ENCODE assay signal across 19 cellular contexts in genomic region chr10:52108236-52108635, GRCh38.
"Had no signal": no experiment of that assay in that cellular context is flagged by ENCODE, and none has a peak within 500 bp of the region (broad histone marks: within the 10 kb centered on the region; RNA-seq: fewer than 3 reads in every experiment).

No MANE protein-coding gene starts in this region.

- H3K9me3 ChIP-seq: breast epithelium, esophagus muscularis mucosa, pancreas, prostate gland, spleen, suprapubic skin, tibial artery had no signal

- H3K36me3 ChIP-seq: breast epithelium, esophagus muscularis mucosa, pancreas, prostate gland, spleen, suprapubic skin, tibial artery had no signal

- H3K27me3 ChIP-seq: breast epithelium, esophagus muscularis mucosa, pancreas, spleen, suprapubic skin, tibial artery had no signal

- DNase-seq: activated B cell treated with CpG ODN at 0.5 μM for 24 hours; activated CD4-positive, alpha-beta T cell treated with anti-CD3 and anti-CD28 coated beads, Interleukin-2, amount 50 U/mL, for 1 hour; activated CD8-positive, alpha-beta T cell treated with anti-CD3 and anti-CD28 coated beads for 36 hours; activated naive CD4-positive, alpha-beta T cell; activated T-cell treated with anti-CD3 and anti-CD28 coated beads, Interleukin-2, amount 50 U/mL, for 48 hours; effector CD4-positive, alpha-beta T cell; foreskin melanocyte; islet precursor cell; naive B cell; nucleus accumbens; pancreas; spleen; stimulated activated naive CD4-positive, alpha-beta T cell; tibial artery had no signal

- H3K4me3 ChIP-seq: breast epithelium, esophagus muscularis mucosa, pancreas, prostate gland, spleen, suprapubic skin, tibial artery had no signal

- H3K27ac ChIP-seq: breast epithelium, esophagus muscularis mucosa, pancreas, prostate gland, spleen, suprapubic skin, tibial artery had no signal

- ATAC-seq: activated CD8-positive, alpha-beta T cell treated with anti-CD3 and anti-CD28 coated beads for 36 hours; activated naive CD4-positive, alpha-beta T cell treated with anti-CD3 and anti-CD28 coated beads, Interleukin-2, amount 50 U/mL, for 72 hours; pancreas had no signal

- H3K4me1 ChIP-seq: breast epithelium, pancreas, prostate gland, spleen, suprapubic skin had no signal
